ENCODE assay signal across 13 cellular contexts in the genomic region with DNA sequence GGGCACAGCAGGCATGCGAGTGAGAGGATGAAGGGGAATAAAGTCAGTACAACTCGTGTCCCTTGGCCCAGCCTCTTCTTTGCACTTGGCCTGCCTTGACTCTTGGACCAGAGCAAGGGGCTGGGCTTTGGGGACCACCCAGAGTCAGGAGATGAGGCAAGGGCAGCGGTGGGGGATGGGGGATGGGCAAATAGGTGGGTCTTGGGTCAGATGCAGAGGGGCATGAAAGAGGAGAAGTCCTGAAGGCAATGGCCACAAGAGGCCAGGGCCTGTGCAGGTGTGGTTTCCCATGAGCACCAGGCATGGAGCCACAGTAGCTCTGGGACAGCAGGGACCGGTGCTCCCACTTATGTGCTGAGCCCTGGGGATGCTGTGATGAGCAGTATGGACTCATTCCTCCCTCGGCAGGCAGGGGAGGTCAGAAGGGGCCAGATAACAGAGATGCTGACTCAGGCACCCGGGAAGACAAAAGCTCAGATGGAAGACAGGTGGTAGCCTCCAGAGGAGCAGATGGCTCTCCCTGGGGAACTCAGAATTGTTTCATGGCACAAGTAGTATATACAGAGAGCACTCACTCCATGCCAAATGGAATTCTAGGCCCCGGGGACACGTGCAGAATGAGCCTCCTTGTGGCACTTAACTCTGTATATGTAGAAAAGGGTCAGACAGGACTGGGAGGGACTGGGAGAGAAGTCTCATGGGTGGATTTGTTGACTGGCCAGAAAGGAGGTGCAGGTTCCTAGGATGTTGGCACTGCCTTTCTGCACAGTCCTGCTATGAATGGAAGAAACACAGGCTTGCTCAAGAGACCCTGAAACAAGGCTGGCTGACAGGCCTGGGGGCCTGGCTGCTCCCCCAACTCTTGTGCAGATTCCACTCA. TPM values are rescaled to one million over a fixed set of nuclear protein-coding genes. Genes with fewer than 3 reads are reported as not detected.
DNase-seq lines count a peak whose midpoint lies in the region; ATAC-seq and TF ChIP-seq lines count a peak whose summit lies in the region.
"Had no signal": no experiment of that assay in that cellular context is flagged by ENCODE, and none has a peak within 500 bp of the region (broad histone marks: within the 10 kb centered on the region; RNA-seq: fewer than 3 reads in every experiment).

No MANE protein-coding gene starts in this region.

- no peaks in the 10 kb centered on the region for H3K9me3 ChIP-seq in mucosa of descending colon
- H3K9me3 ChIP-seq: pancreas, upper lobe of right lung had no signal

- in situ Hi-C loops in ACHN (cut with HindIII; ENCODE audit: low pct_ligation_motif_present, low pct_unique_long_range_greater_than_20kb, low sequenced_read_pairs): no loop called here

- DNase-seq in DMS 273 (lab: John Stamatoyannopoulos, UW; ENCODE audit: unreplicated experiment) (peak; percentile 92), NCI-H1694 treated with DMSO at 0.1 percent for 48 hours (lab: John Stamatoyannopoulos, UW) (peak; percentile 58), mesenteric fat pad (ENCODE audit: low spot score) (peak; percentile 85), ecto neural progenitor cell (ENCODE audit: low spot score) (no peak), mucosa of descending colon (no peak), ACHN (no peak)
- DNase-seq in activated CD8-positive, alpha-beta memory T cell treated with anti-CD3 and anti-CD28 coated beads, Interleukin-2, amount 50 U/mL, for 48 hours: peak; percentile 43
- DNase-seq in stimulated activated CD4-positive, alpha-beta T cell treated with anti-CD3 and anti-CD28 coated beads, Interleukin-12 subunit alpha, Interleukin-12 subunit beta, amount 100 ng/mL, for 4 hours: no peak
- DNase-seq: amniotic stem cell, kidney glomerular epithelial cell, SIG-M5, upper lobe of right lung had no signal

- no peaks in the 10 kb centered on the region for H3K36me3 ChIP-seq in mucosa of descending colon (ENCODE audit: low read depth)
- H3K36me3 ChIP-seq: pancreas, upper lobe of right lung had no signal

- TF ChIP-seq CTCF in mucosa of descending colon (IDR thresholded peaks at IDR 0.05): no peak

- intact Hi-C loops in mucosa of descending colon (cut with DNase I, micrococcal nuclease): no loop called here

- no peak overlapping the region for H3K4me3 ChIP-seq in mucosa of descending colon
- H3K4me3 ChIP-seq: pancreas, upper lobe of right lung had no signal

- ATAC-seq in mucosa of descending colon: no peak
- ATAC-seq: upper lobe of right lung had no signal

- no peaks in the 10 kb centered on the region for H3K4me1 ChIP-seq in mucosa of descending colon (ENCODE audit: low read depth)
- H3K4me1 ChIP-seq: pancreas had no signal

RNA-seq across cellular contexts. Expression of gene ZBTB47, which starts 14.3 kb away (rescaled TPM):
- total RNA-seq in mesenteric fat pad: 58.2 TPM
- total RNA-seq in mucosa of descending colon: 10 to 100 TPM in 2 of 3 donors, 1 to 10 TPM in 1; 3.1 to 45.5 (median 12.4) TPM

RNA-seq across cellular contexts. Expression of gene KLHL40, which starts 17.6 kb away (rescaled TPM):
- total RNA-seq in mesenteric fat pad: not detected
- not detected for total RNA-seq in mucosa of descending colon
- total RNA-seq: pancreas, upper lobe of right lung had no signal

RNA-seq across cellular contexts. Expression of gene HHATL, which starts 34.8 kb away (rescaled TPM):
- total RNA-seq in mesenteric fat pad (0.48 TPM), mucosa of descending colon (under 1 TPM in 1 of 3 donors, not detected in 2; 0.70 TPM)
- total RNA-seq: upper lobe of right lung had no signal

Comparison
In these comparisons a context has a peak if more than half of its experiments do, and no peak if none do; other contexts are left out.
1. DNase-seq: peak in DMS 273 (single experiment), NCI-H1694 treated with DMSO at 0.1 percent for 48 hours (single experiment), activated CD8-positive, alpha-beta memory T cell treated with anti-CD3 and anti-CD28 coated beads, Interleukin-2, amount 50 U/mL, for 48 hours (single experiment) and mesenteric fat pad (single experiment); none in ecto neural progenitor cell (single experiment), stimulated activated CD4-positive, alpha-beta T cell treated with anti-CD3 and anti-CD28 coated beads, Interleukin-12 subunit alpha, Interleukin-12 subunit beta, amount 100 ng/mL, for 4 hours (single experiment), mucosa of descending colon (0 of 3) and ACHN (single experiment).